In genomic region chr3:188700918-188701317, GRCh38 we compare ENCODE assay signal across 16 cellular contexts.
"Had no signal": no experiment of that assay in that cellular context is flagged by ENCODE, and none has a peak within 500 bp of the region (broad histone marks: within the 10 kb centered on the region; RNA-seq: fewer than 3 reads in every experiment).

No MANE protein-coding gene starts in this region.

- H3K4me3 Mint-ChIP-seq: activated CD4-positive, alpha-beta T cell treated with anti-CD3 and anti-CD28 coated beads, Interleukin-2, amount 10 ng/mL, durations not matched to agents 24 days and 14 days; activated naive CD8-positive, alpha-beta T cell treated with anti-CD3 and anti-CD28 coated beads, Interleukin-2, amount 10 ng/mL, durations not matched to agents 7 days and 5 days; endodermal cell; naive thymus-derived CD4-positive, alpha-beta T cell; stimulated activated memory B cell treated with anti-CD40 and anti-IgM and Interleukin-4, amounts not matched to agents 10 μg/mL and 1 μg/mL and 100 μg/mL, for 72 hours; WTC11 had no signal

- H3K4me1 ChIP-seq: colonic mucosa, left ventricle myocardium inferior, pancreas, upper lobe of left lung had no signal

- H3K9me3 Mint-ChIP-seq: activated CD4-positive, alpha-beta T cell treated with anti-CD3 and anti-CD28 coated beads, Interleukin-2, amount 10 ng/mL, durations not matched to agents 24 days and 14 days; activated naive CD8-positive, alpha-beta T cell treated with anti-CD3 and anti-CD28 coated beads, Interleukin-2, amount 10 ng/mL, durations not matched to agents 7 days and 5 days; endodermal cell; naive thymus-derived CD4-positive, alpha-beta T cell; stimulated activated memory B cell treated with anti-CD40 and anti-IgM and Interleukin-4, amounts not matched to agents 10 μg/mL and 1 μg/mL and 100 μg/mL, for 72 hours; WTC11 had no signal

- H3K27ac Mint-ChIP-seq: activated CD4-positive, alpha-beta T cell treated with anti-CD3 and anti-CD28 coated beads, Interleukin-2, amount 10 ng/mL, durations not matched to agents 24 days and 14 days; activated naive CD8-positive, alpha-beta T cell treated with anti-CD3 and anti-CD28 coated beads, Interleukin-2, amount 10 ng/mL, durations not matched to agents 7 days and 5 days; endodermal cell; naive thymus-derived CD4-positive, alpha-beta T cell; stimulated activated memory B cell treated with anti-CD40 and anti-IgM and Interleukin-4, amounts not matched to agents 10 μg/mL and 1 μg/mL and 100 μg/mL, for 72 hours; WTC11 had no signal

- H3K9me3 ChIP-seq: colonic mucosa, gastroesophageal sphincter, left ventricle myocardium inferior, pancreas, right lobe of liver, SJSA1, upper lobe of left lung had no signal

- DNase-seq: activated CD4-positive, alpha-beta T cell treated with anti-CD3 and anti-CD28 coated beads, Interleukin-2, amount 10 ng/mL, durations not matched to agents 24 days and 14 days; activated CD8-positive, alpha-beta memory T cell treated with anti-CD3 and anti-CD28 coated beads, Interleukin-2, amount 50 U/mL, for 48 hours; activated naive CD8-positive, alpha-beta T cell treated with anti-CD3 and anti-CD28 coated beads, Interleukin-2, amount 10 ng/mL, durations not matched to agents 7 days and 5 days; colonic mucosa; left ventricle myocardium inferior; naive thymus-derived CD4-positive, alpha-beta T cell; pancreas; right lobe of liver; T-helper 9 cell had no signal

- H3K36me3 ChIP-seq: colonic mucosa, gastroesophageal sphincter, left ventricle myocardium inferior, pancreas, right lobe of liver, upper lobe of left lung had no signal

- H3K27me3 ChIP-seq: colonic mucosa, gastroesophageal sphincter, pancreas, right lobe of liver, SJSA1, upper lobe of left lung had no signal

- H3K27ac ChIP-seq: colonic mucosa, left ventricle myocardium inferior, pancreas, right lobe of liver, SJSA1 had no signal

- H3K4me1 Mint-ChIP-seq: activated naive CD8-positive, alpha-beta T cell treated with anti-CD3 and anti-CD28 coated beads, Interleukin-2, amount 10 ng/mL, durations not matched to agents 7 days and 5 days had no signal

- H3K4me3 ChIP-seq: colonic mucosa, gastroesophageal sphincter, left ventricle myocardium inferior, pancreas, right lobe of liver, SJSA1, skin epidermis, upper lobe of left lung had no signal

- H3K36me3 Mint-ChIP-seq: WTC11 had no signal

- ATAC-seq: gastroesophageal sphincter had no signal

- H3K27me3 Mint-ChIP-seq: activated naive CD8-positive, alpha-beta T cell treated with anti-CD3 and anti-CD28 coated beads, Interleukin-2, amount 10 ng/mL, durations not matched to agents 7 days and 5 days; naive thymus-derived CD4-positive, alpha-beta T cell; stimulated activated memory B cell treated with anti-CD40 and anti-IgM and Interleukin-4, amounts not matched to agents 10 μg/mL and 1 μg/mL and 100 μg/mL, for 72 hours had no signal
